In the genomic region with DNA sequence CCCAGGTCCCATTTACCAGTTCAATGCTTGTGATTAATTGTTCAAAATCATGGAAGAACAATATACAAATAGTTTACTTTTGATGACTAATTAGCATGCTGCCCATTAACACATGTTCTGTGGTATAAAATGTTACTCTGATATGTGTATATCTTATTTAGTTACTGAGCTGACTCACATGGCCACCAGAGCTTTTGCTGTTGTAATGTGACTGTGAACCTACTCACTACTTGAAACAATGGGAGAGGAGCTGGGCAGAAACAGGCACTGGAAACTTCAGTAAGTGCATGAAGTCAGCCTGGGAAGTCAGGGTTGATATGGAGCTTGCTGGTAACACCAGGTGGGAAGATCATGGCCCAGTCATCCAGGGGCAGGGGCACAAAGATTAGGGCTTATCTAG, we compare ENCODE assay signal across 22 cellular contexts.
"Had no signal": no experiment of that assay in that cellular context is flagged by ENCODE, and none has a peak within 500 bp of the region (broad histone marks: within the 10 kb centered on the region; RNA-seq: fewer than 3 reads in every experiment).

No MANE protein-coding gene starts in this region.

- H3K27ac ChIP-seq: cardiac muscle cell, pancreas, suprapubic skin, transverse colon, uterus had no signal

- FAIRE-seq: endothelial cell of umbilical vein, pancreas had no signal

- DNase-seq: activated CD4-positive, alpha-beta T cell treated with anti-CD3 and anti-CD28 coated beads, Interleukin-2, amount 10 ng/mL, durations not matched to agents 7 days and 5 days; activated CD8-positive, alpha-beta T cell treated with anti-CD3 and anti-CD28 coated beads, Interleukin-2, amount 10 ng/mL, durations not matched to agents 7 days and 5 days; activated effector memory CD4-positive, alpha-beta T cell treated with Interleukin-2 at 50 U/mL for 16 hours; activated naive CD4-positive, alpha-beta T cell treated with anti-CD3 and anti-CD28 coated beads, Interleukin-2, amount 10 ng/mL, durations not matched to agents 7 days and 5 days; activated T-cell treated with anti-CD3 and anti-CD28 coated beads, Interleukin-2, amount 50 U/mL, for 4 hours; dermis blood vessel endothelial cell; effector memory CD4-positive, alpha-beta T cell; immature natural killer cell; kidney glomerular epithelial cell; mesendoderm; natural killer cell; pancreas; stimulated activated CD4-positive, alpha-beta T cell treated with anti-CD3 and anti-CD28 coated beads, Interleukin-4, amount 100 ng/mL, for 1 hour; stimulated activated naive CD8-positive, alpha-beta T cell treated with anti-CD3 and anti-CD28 coated beads, Interleukin-15, amount 100 ng/mL, for 72 hours; T1000; transverse colon; uterus had no signal

- H3K27me3 ChIP-seq: cardiac muscle cell, pancreas, suprapubic skin, transverse colon, uterus had no signal

- H3K36me3 ChIP-seq: cardiac muscle cell, pancreas, suprapubic skin, transverse colon, uterus had no signal

- ATAC-seq: activated CD8-positive, alpha-beta T cell treated with anti-CD3 and anti-CD28 coated beads, Interleukin-2, amount 10 ng/mL, durations not matched to agents 7 days and 5 days; activated T-cell treated with anti-CD3 and anti-CD28 coated beads, Interleukin-2, amount 50 U/mL, for 4 hours; natural killer cell; pancreas; sciatic nerve; stimulated activated naive CD8-positive, alpha-beta T cell treated with anti-CD3 and anti-CD28 coated beads, Interleukin-15, amount 100 ng/mL, for 72 hours had no signal

- H3K4me3 ChIP-seq: cardiac muscle cell, pancreas, smooth muscle cell, suprapubic skin, transverse colon, uterus had no signal
